7 cellular contexts compared by ENCODE assay signal in genomic region chr12:64682572-64683277, GRCh38.
DNase-seq lines count a peak whose midpoint lies in the region; ATAC-seq and TF ChIP-seq lines count a peak whose summit lies in the region.

No MANE protein-coding gene starts in this region.

- H3K9ac ChIP-seq in HUES48 (ENCODE audit: low read depth, low read length): no peak overlapping the region

- no peak overlapping the region for H3K4me3 Mint-ChIP-seq in stimulated activated effector memory CD8-positive, alpha-beta T cell treated with anti-CD3 and anti-CD28 coated beads, Interleukin-12 subunit alpha, Interleukin-12 subunit beta, amount 100 ng/mL, for 72 hours

- peaks cover 35% of the 10 kb centered on the region for H3K36me3 Mint-ChIP-seq in stimulated activated effector memory CD8-positive, alpha-beta T cell treated with anti-CD3 and anti-CD28 coated beads, Interleukin-12 subunit alpha, Interleukin-12 subunit beta, amount 100 ng/mL, for 72 hours

- H3K4me3 ChIP-seq in HUES48 (ENCODE audit: low read depth, low read length) (peak overlapping the region; percentile 2), fibroblast of pulmonary artery (replicated peaks; ENCODE audit: low read depth, low read length) (no peak overlapping the region)

- TF ChIP-seq CTCF in fibroblast of pulmonary artery (IDR thresholded peaks at IDR 0.05; ENCODE audit: low read length, missing control alignments): no peak

- H3K9me3 Mint-ChIP-seq in stimulated activated effector memory CD8-positive, alpha-beta T cell treated with anti-CD3 and anti-CD28 coated beads, Interleukin-12 subunit alpha, Interleukin-12 subunit beta, amount 100 ng/mL, for 72 hours: no peaks in the 10 kb centered on the region

- H3K9me3 ChIP-seq in HUES48 (ENCODE audit: control insufficient read depth, insufficient read depth, low read length): no peaks in the 10 kb centered on the region

- ATAC-seq in stimulated activated effector memory CD8-positive, alpha-beta T cell treated with anti-CD3 and anti-CD28 coated beads, Interleukin-12 subunit alpha, Interleukin-12 subunit beta, amount 100 ng/mL, for 72 hours: no peak
- ATAC-seq in GM18868 (IDR thresholded peaks at IDR 0.05; ENCODE audit: unreplicated experiment): no peak
- no peak for ATAC-seq in HG03520 (IDR thresholded peaks at IDR 0.05; ENCODE audit: unreplicated experiment)

- H3K27ac Mint-ChIP-seq in stimulated activated effector memory CD8-positive, alpha-beta T cell treated with anti-CD3 and anti-CD28 coated beads, Interleukin-12 subunit alpha, Interleukin-12 subunit beta, amount 100 ng/mL, for 72 hours: peak overlapping the region; percentile 93

- no peaks in the 10 kb centered on the region for H3K27me3 ChIP-seq in HUES48 (ENCODE audit: control insufficient read depth, insufficient read depth, low read length)

- peaks cover 29% of the 10 kb centered on the region for H3K4me1 ChIP-seq in HUES48 (ENCODE audit: control insufficient read depth, insufficient read depth, low read length)

- H3K4me1 Mint-ChIP-seq in stimulated activated effector memory CD8-positive, alpha-beta T cell treated with anti-CD3 and anti-CD28 coated beads, Interleukin-12 subunit alpha, Interleukin-12 subunit beta, amount 100 ng/mL, for 72 hours: peaks cover 68% of the 10 kb centered on the region

- peak overlapping the region; percentile 82 for H3K27ac ChIP-seq in HUES48 (ENCODE audit: low read depth, low read length)

- peaks cover 14% of the 10 kb centered on the region for H3K36me3 ChIP-seq in HUES48 (ENCODE audit: control insufficient read depth, insufficient read depth, low read length)

- DNase-seq in NCI-H82 (lab: John Stamatoyannopoulos, UW) (peak; percentile 98), fibroblast of pulmonary artery (ENCODE audit: low read depth) (peak; percentile 96), GF-D8 (lab: John Stamatoyannopoulos, UW) (no peak)
- no peak for DNase-seq in stimulated activated effector memory CD8-positive, alpha-beta T cell treated with anti-CD3 and anti-CD28 coated beads, Interleukin-12 subunit alpha, Interleukin-12 subunit beta, amount 100 ng/mL, for 72 hours (ENCODE audit: low spot score in 2 of 2)

Comparison
In these comparisons a context has a peak if more than half of its experiments do, and no peak if none do; other contexts are left out.
1. DNase-seq: peak in NCI-H82 (single experiment) and fibroblast of pulmonary artery (single experiment); none in stimulated activated effector memory CD8-positive, alpha-beta T cell treated with anti-CD3 and anti-CD28 coated beads, Interleukin-12 subunit alpha, Interleukin-12 subunit beta, amount 100 ng/mL, for 72 hours (0 of 2) and GF-D8 (single experiment).